Comparison of ENCODE assay signal across 8 cellular contexts in genomic region chr12:4353785-4354208, GRCh38. TPM values are rescaled to one million over a fixed set of nuclear protein-coding genes. Genes with fewer than 3 reads are reported as not detected.
DNase-seq lines count a peak whose midpoint lies in the region; ATAC-seq and TF ChIP-seq lines count a peak whose summit lies in the region.

No MANE protein-coding gene starts in this region.

- H2AFZ ChIP-seq in OCI-LY1 (ENCODE audit: low read length): no peak overlapping the region

- no peak overlapping the region for H3K4me3 ChIP-seq in OCI-LY1 (ENCODE audit: low read depth, low read length, poor library complexity, severe bottlenecking)

- peak; percentile 1 for DNase-seq in NCI-H2196 (lab: John Stamatoyannopoulos, UW; ENCODE audit: unreplicated experiment)
- DNase-seq in NCI-H2196 treated with DMSO at 0.1 percent for 48 hours (lab: John Stamatoyannopoulos, UW; ENCODE audit: unreplicated experiment): no peak
- peak; percentile 14 for DNase-seq in activated naive CD4-positive, alpha-beta T cell treated with anti-CD3 and anti-CD28 coated beads, Interleukin-2, amount 50 U/mL, for 16 hours
- peak; percentile 12 for DNase-seq in kidney tubule cell (ENCODE audit: low spot score)
- DNase-seq in type B pancreatic cell (ENCODE audit: extremely low spot score, unreplicated experiment): no peak

- H3K4me2 ChIP-seq in OCI-LY1 (ENCODE audit: low read length): no peak overlapping the region

- no peaks in the 10 kb centered on the region for H3K27me3 Mint-ChIP-seq in type B pancreatic cell

- no peaks in the 10 kb centered on the region for H3K9me3 ChIP-seq in OCI-LY1 (ENCODE audit: low read length)

- H3K27me3 ChIP-seq in OCI-LY1 (ENCODE audit: insufficient read depth, low read length): no peaks in the 10 kb centered on the region

- no peaks in the 10 kb centered on the region for H3K9me2 ChIP-seq in OCI-LY1 (ENCODE audit: low read depth, low read length)

- peak; percentile 48; the same call in 1 of the 2 replicates for TF ChIP-seq CTCF in OCI-LY1 (IDR thresholded peaks at IDR 0.05; ENCODE audit: low read length)
- TF ChIP-seq CTCF in type B pancreatic cell (conservative IDR thresholded peaks at IDR 0.05): peak; percentile 71

- no peaks in the 10 kb centered on the region for H3K4me1 Mint-ChIP-seq in type B pancreatic cell (ENCODE audit: unreplicated experiment)

- H3K9ac ChIP-seq in OCI-LY1 (ENCODE audit: low read length): no peak overlapping the region

- no peaks in the 10 kb centered on the region for H3F3A ChIP-seq in OCI-LY1 (ENCODE audit: insufficient read depth, low read length)

- no peaks in the 10 kb centered on the region for H4K20me1 ChIP-seq in OCI-LY1 (ENCODE audit: insufficient read depth, low read length)

- ATAC-seq in HG02840 (IDR thresholded peaks at IDR 0.05; ENCODE audit: low FRiP score, unreplicated experiment) (no peak), GM18870 (IDR thresholded peaks at IDR 0.05; ENCODE audit: unreplicated experiment) (no peak)

- H3K9me3 Mint-ChIP-seq in type B pancreatic cell: no peaks in the 10 kb centered on the region

- no peaks in the 10 kb centered on the region for H3K79me2 ChIP-seq in OCI-LY1 (ENCODE audit: insufficient read depth, low read length)

- H3K4me1 ChIP-seq in OCI-LY1 (ENCODE audit: insufficient read depth, low read length, severe bottlenecking): no peaks in the 10 kb centered on the region

- H3K27ac ChIP-seq in OCI-LY1 (ENCODE audit: low read depth, low read length, poor library complexity, severe bottlenecking): no peak overlapping the region

- H3K36me3 ChIP-seq in OCI-LY1 (ENCODE audit: insufficient read depth, low read length): peaks cover 40% of the 10 kb centered on the region

- peaks cover 31% of the 10 kb centered on the region for H3K36me3 Mint-ChIP-seq in type B pancreatic cell

- no peak overlapping the region for H3K4me3 Mint-ChIP-seq in type B pancreatic cell

- H3K27ac Mint-ChIP-seq in type B pancreatic cell: no peak overlapping the region

RNA-seq across cellular contexts. Expression of gene FGF23, which starts 25.7 kb away (rescaled TPM):
- 0.10 TPM in 1 of 2 replicates, not detected in the other for total RNA-seq in type B pancreatic cell (ENCODE audit: low replicate concordance)

RNA-seq across cellular contexts. Expression of gene TIGAR, which starts 32.8 kb away (rescaled TPM):
- 17.2 and 51.5 TPM in 2 replicates for total RNA-seq in type B pancreatic cell (ENCODE audit: low replicate concordance)

Comparison
In these comparisons a context has a peak if more than half of its experiments do, and no peak if none do; other contexts are left out.
1. DNase-seq: peak in NCI-H2196 (single experiment), activated naive CD4-positive, alpha-beta T cell treated with anti-CD3 and anti-CD28 coated beads, Interleukin-2, amount 50 U/mL, for 16 hours (single experiment) and kidney tubule cell (single experiment); none in NCI-H2196 treated with DMSO at 0.1 percent for 48 hours (single experiment) and type B pancreatic cell (single experiment).